ENCODE assay signal across 20 cellular contexts in the genomic region with DNA sequence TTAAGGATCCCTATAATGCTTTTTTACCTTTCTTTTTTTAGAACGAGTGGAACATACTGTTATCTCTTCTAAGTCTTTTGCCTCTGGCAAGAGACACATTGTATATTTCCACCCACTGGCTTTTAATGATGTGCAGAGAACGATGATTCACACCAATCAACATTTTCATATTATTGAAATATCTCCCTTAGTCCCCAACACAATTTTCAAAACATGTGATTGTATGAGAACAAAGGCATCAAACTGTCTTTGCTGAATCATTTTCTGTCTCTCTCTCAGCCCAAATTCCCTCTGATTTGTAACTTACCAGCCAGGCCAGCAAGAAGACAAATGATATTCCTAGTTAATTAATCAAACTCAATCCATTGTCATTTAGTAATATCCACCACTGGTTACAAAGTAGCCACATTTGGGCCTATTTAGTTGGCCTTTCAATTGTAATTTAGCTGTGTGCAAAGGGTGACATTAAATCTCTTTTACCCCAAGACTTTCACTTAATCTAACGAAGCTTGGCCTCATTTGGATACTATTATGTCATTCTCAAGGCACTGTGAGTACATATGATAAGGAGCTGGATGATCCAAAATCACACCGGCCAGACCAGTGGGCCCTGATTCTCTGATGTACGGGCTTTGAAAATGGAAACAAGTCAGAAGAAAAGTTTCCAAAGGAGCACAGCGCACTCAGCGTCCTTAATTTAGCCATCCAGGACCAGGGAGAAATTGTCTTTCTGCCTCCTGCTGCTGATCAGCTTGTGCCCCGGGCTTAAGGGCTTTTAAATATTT.
DNase-seq lines count a peak whose midpoint lies in the region; TF ChIP-seq lines count a peak whose summit lies in the region.
"Had no signal": no experiment of that assay in that cellular context is flagged by ENCODE, and none has a peak within 500 bp of the region (broad histone marks: within the 10 kb centered on the region; RNA-seq: fewer than 3 reads in every experiment).

No MANE protein-coding gene starts in this region.

- intact Hi-C loops in left ventricle myocardium inferior (cut with micrococcal nuclease): no loop called here

- TF ChIP-seq CTCF in cardiac fibroblast (IDR thresholded peaks at IDR 0.05; ENCODE audit: low read depth, low read length): no peak
- TF ChIP-seq CTCF in left ventricle myocardium inferior (IDR thresholded peaks at IDR 0.05; ENCODE audit: borderline replicate concordance): no peak
- no peak for TF ChIP-seq CTCF in GM20000 (IDR thresholded peaks at IDR 0.05; ENCODE audit: extremely low read depth, missing control alignments)

- H3K4me1 ChIP-seq in left ventricle myocardium inferior: no peaks in the 10 kb centered on the region
- H3K4me1 ChIP-seq: BLaER1 treated with 17β-estradiol and CSF1 and Interleukin-3, amounts not matched to agents 10 nM and 100 nM; psoas muscle had no signal

- H3K27ac ChIP-seq in left ventricle myocardium inferior (replicated peaks): no peak overlapping the region
- H3K27ac ChIP-seq in temporal lobe (ENCODE audit: low read depth, low read length): peak overlapping the region; percentile 25
- H3K27ac ChIP-seq: BLaER1 treated with 17β-estradiol and CSF1 and Interleukin-3, amounts not matched to agents 10 nM and 100 nM; psoas muscle had no signal

- H3K27me3 ChIP-seq in left ventricle myocardium inferior (ENCODE audit: low read depth): no peaks in the 10 kb centered on the region
- H3K27me3 ChIP-seq: BLaER1 treated with 17β-estradiol and CSF1 and Interleukin-3, amounts not matched to agents 10 nM and 100 nM had no signal

- H3K4me3 ChIP-seq in cardiac fibroblast (replicated peaks in 1 of 2; ENCODE audit: low read depth in 2 of 2, low read length in 2 of 2) (no peak overlapping the region), left ventricle myocardium inferior (no peak overlapping the region)
- H3K4me3 ChIP-seq: BLaER1 treated with 17β-estradiol and CSF1 and Interleukin-3, amounts not matched to agents 10 nM and 100 nM; lung; psoas muscle had no signal

- H3K36me3 ChIP-seq in left ventricle myocardium inferior: no peaks in the 10 kb centered on the region
- H3K36me3 ChIP-seq: BLaER1 treated with 17β-estradiol and CSF1 and Interleukin-3, amounts not matched to agents 10 nM and 100 nM had no signal

- no peaks in the 10 kb centered on the region for H3K9me3 ChIP-seq in left ventricle myocardium inferior (replicated peaks)
- H3K9me3 ChIP-seq: BLaER1 treated with 17β-estradiol and CSF1 and Interleukin-3, amounts not matched to agents 10 nM and 100 nM; psoas muscle had no signal

- DNase-seq in GM03348 (ENCODE audit: low spot score): peak; percentile 30
- DNase-seq in cardiac fibroblast (ENCODE audit: low read depth in 2 of 2): peak; percentile 5 to 30
- peak; percentile 15 for DNase-seq in left ventricle myocardium inferior
- no peak for DNase-seq in AML-193 (lab: John Stamatoyannopoulos, UW)
- no peak for DNase-seq in NCI-H1694 treated with DMSO at 0.1 percent for 48 hours (lab: John Stamatoyannopoulos, UW)
- DNase-seq in GM20000 (ENCODE audit: low spot score): no peak
- DNase-seq in NCI-H1105 treated with DMSO at 0.1 percent for 48 hours (lab: John Stamatoyannopoulos, UW): no peak
- DNase-seq: activated CD4-positive, alpha-beta memory T cell treated with anti-CD3 and anti-CD28 coated beads for 36 hours; activated T-cell treated with anti-CD3 and anti-CD28 coated beads, Interleukin-2, amount 50 U/mL, for 4 hours; effector memory CD4-positive, alpha-beta T cell; MM.1S; naive thymus-derived CD4-positive, alpha-beta T cell; NCI-H2029; NCI-H510A treated with DMSO at 0.1 percent for 48 hours; psoas muscle; stimulated activated CD4-positive, alpha-beta T cell treated with anti-CD3 and anti-CD28 coated beads, Interleukin-15, amount 100 ng/mL, for 24 hours; stimulated activated naive CD8-positive, alpha-beta T cell treated with anti-CD3 and anti-CD28 coated beads, Interleukin-15, amount 100 ng/mL, for 72 hours had no signal

Comparison
In these comparisons a context has a peak if more than half of its experiments do, and no peak if none do; other contexts are left out.
1. DNase-seq: peak in GM03348 (single experiment), cardiac fibroblast (2 of 2) and left ventricle myocardium inferior (single experiment); none in AML-193 (0 of 2), NCI-H1694 treated with DMSO at 0.1 percent for 48 hours (single experiment), GM20000 (single experiment) and NCI-H1105 treated with DMSO at 0.1 percent for 48 hours (single experiment).